Comparison of ENCODE assay signal across 9 cellular contexts in the genomic region with DNA sequence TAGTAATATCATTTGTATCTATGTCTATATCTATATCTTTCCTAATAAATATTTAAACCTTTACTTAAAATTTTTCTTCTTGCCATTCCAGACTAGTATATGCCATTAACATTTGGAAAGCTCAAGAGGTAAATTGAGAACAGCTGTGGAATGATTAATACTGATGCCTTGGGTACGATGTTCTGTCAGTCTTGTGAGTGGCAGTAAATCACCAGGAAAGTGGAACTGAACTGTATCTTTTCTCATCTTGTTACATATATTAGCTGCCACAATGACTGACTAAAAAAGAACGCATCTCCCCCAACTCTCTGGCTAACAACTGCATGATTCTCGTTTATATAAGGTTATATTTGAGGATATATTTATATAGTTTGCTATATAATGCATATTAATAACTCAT.
"Had no signal": no experiment of that assay in that cellular context is flagged by ENCODE, and none has a peak within 500 bp of the region (broad histone marks: within the 10 kb centered on the region; RNA-seq: fewer than 3 reads in every experiment).

No MANE protein-coding gene starts in this region.

- H3K27ac ChIP-seq: GM23248, HL-60 had no signal

- H3K4me1 ChIP-seq: HAP-1 had no signal

- H3K9me3 ChIP-seq: HAP-1 had no signal

- H3K36me3 ChIP-seq: HAP-1 had no signal

- DNase-seq: GM23248, GOT3, H7, HFFc6, IMR-90, KG1 had no signal

- H3K4me3 ChIP-seq: GM23248, HAP-1, K562 had no signal
